29 cellular contexts compared by ENCODE assay signal in genomic region chr9:133301253-133302230, GRCh38. TPM values are rescaled to one million over a fixed set of nuclear protein-coding genes. Genes with fewer than 3 reads are reported as not detected.
"Had no signal": no experiment of that assay in that cellular context is flagged by ENCODE, and none has a peak within 500 bp of the region (broad histone marks: within the 10 kb centered on the region; RNA-seq: fewer than 3 reads in every experiment).

No MANE protein-coding gene starts in this region.

- H3K4me1 ChIP-seq: breast epithelium had no signal

- H3K4me3 ChIP-seq: breast epithelium, SK-N-MC had no signal

- H3K27ac ChIP-seq: breast epithelium, KMS-11, SK-N-MC had no signal

- H3K4me1 Mint-ChIP-seq: activated B cell treated with CpG ODN at 0.5 μM for 24 hours; activated CD4-positive, alpha-beta T cell treated with anti-CD3 and anti-CD28 coated beads, Interleukin-2, amount 10 ng/mL, durations not matched to agents 24 days and 14 days; activated naive CD4-positive, alpha-beta T cell treated with anti-CD3 and anti-CD28 coated beads, Interleukin-2, amount 10 ng/mL, durations not matched to agents 7 days and 5 days; activated naive CD8-positive, alpha-beta T cell treated with anti-CD3 and anti-CD28 coated beads, Interleukin-2, amount 10 ng/mL, durations not matched to agents 7 days and 5 days; IgD-negative memory B cell; T-cell had no signal

- H3K9me3 Mint-ChIP-seq: activated B cell treated with CpG ODN at 0.5 μM for 24 hours; activated CD4-positive, alpha-beta T cell treated with anti-CD3 and anti-CD28 coated beads, Interleukin-2, amount 10 ng/mL, durations not matched to agents 24 days and 14 days; activated naive CD4-positive, alpha-beta T cell treated with anti-CD3 and anti-CD28 coated beads, Interleukin-2, amount 10 ng/mL, durations not matched to agents 7 days and 5 days; activated naive CD8-positive, alpha-beta T cell treated with anti-CD3 and anti-CD28 coated beads, Interleukin-2, amount 10 ng/mL, durations not matched to agents 7 days and 5 days; activated T-cell treated with anti-CD3 and anti-CD28 coated beads, Interleukin-2, amount 50 U/mL, for 4 hours; IgD-negative memory B cell; T-cell had no signal

- H3K9me3 ChIP-seq: breast epithelium had no signal

- ATAC-seq: activated T-cell treated with anti-CD3 and anti-CD28 coated beads, Interleukin-2, amount 50 U/mL, for 4 hours; Right ventricle myocardium inferior; T-cell had no signal

- H3K36me3 Mint-ChIP-seq: activated naive CD4-positive, alpha-beta T cell treated with anti-CD3 and anti-CD28 coated beads, Interleukin-2, amount 10 ng/mL, durations not matched to agents 7 days and 5 days; activated naive CD8-positive, alpha-beta T cell treated with anti-CD3 and anti-CD28 coated beads, Interleukin-2, amount 10 ng/mL, durations not matched to agents 7 days and 5 days; IgD-negative memory B cell; T-cell had no signal

- H3K27ac Mint-ChIP-seq: activated B cell treated with CpG ODN at 0.5 μM for 24 hours; activated CD4-positive, alpha-beta T cell treated with anti-CD3 and anti-CD28 coated beads, Interleukin-2, amount 10 ng/mL, durations not matched to agents 24 days and 14 days; activated naive CD4-positive, alpha-beta T cell treated with anti-CD3 and anti-CD28 coated beads, Interleukin-2, amount 10 ng/mL, durations not matched to agents 7 days and 5 days; activated naive CD8-positive, alpha-beta T cell treated with anti-CD3 and anti-CD28 coated beads, Interleukin-2, amount 10 ng/mL, durations not matched to agents 7 days and 5 days; IgD-negative memory B cell; T-cell had no signal

- H3K4me3 Mint-ChIP-seq: activated B cell treated with CpG ODN at 0.5 μM for 24 hours; activated CD4-positive, alpha-beta T cell treated with anti-CD3 and anti-CD28 coated beads, Interleukin-2, amount 10 ng/mL, durations not matched to agents 24 days and 14 days; activated naive CD4-positive, alpha-beta T cell treated with anti-CD3 and anti-CD28 coated beads, Interleukin-2, amount 10 ng/mL, durations not matched to agents 7 days and 5 days; activated naive CD8-positive, alpha-beta T cell treated with anti-CD3 and anti-CD28 coated beads, Interleukin-2, amount 10 ng/mL, durations not matched to agents 7 days and 5 days; activated T-cell treated with anti-CD3 and anti-CD28 coated beads, Interleukin-2, amount 50 U/mL, for 4 hours; IgD-negative memory B cell; T-cell had no signal

- DNase-seq: activated B cell treated with CpG ODN at 0.5 μM for 24 hours; activated CD4-positive, alpha-beta T cell treated with anti-CD3 and anti-CD28 coated beads for 1 hour; activated CD4-positive, alpha-beta T cell treated with anti-CD3 and anti-CD28 coated beads, Interleukin-2, amount 10 ng/mL, durations not matched to agents 24 days and 14 days; activated CD4-positive, alpha-beta T cell treated with anti-CD3 and anti-CD28 coated beads, Interleukin-2, amount 50 U/mL, for 48 hours; activated CD8-positive, alpha-beta memory T cell treated with anti-CD3 and anti-CD28 coated beads, Interleukin-2, amount 50 U/mL, for 48 hours; activated gamma-delta T cell treated with Interleukin-2 at 50 U/mL for 16 hours; activated naive CD4-positive, alpha-beta T cell treated with anti-CD3 and anti-CD28 coated beads, Interleukin-2, amount 10 ng/mL, durations not matched to agents 7 days and 5 days; activated naive CD8-positive, alpha-beta T cell treated with anti-CD3 and anti-CD28 coated beads, Interleukin-2, amount 10 ng/mL, durations not matched to agents 7 days and 5 days; activated T-cell treated with anti-CD3 and anti-CD28 coated beads, Interleukin-2, amount 50 U/mL, for 4 hours; aorta; NCI-H1092 treated with DMSO at 0.1 percent for 48 hours; NCI-H1417 treated with DMSO at 0.1 percent for 48 hours; NCI-H1694; NCI-H2029 treated with DMSO at 0.1 percent for 48 hours; NCI-H345; NCI-H510A; NCI-H526 treated with DMSO at 0.1 percent for 48 hours; NCI-H82; T-cell; T-helper 2 cell; T1000 had no signal

- H3K36me3 ChIP-seq: breast epithelium had no signal

RNA-seq across cellular contexts. Expression of gene ABO, which starts 26.5 kb away (rescaled TPM):
- total RNA-seq: activated B cell treated with CpG ODN at 0.5 μM for 24 hours; activated naive CD8-positive, alpha-beta T cell treated with anti-CD3 and anti-CD28 coated beads, Interleukin-2, amount 10 ng/mL, durations not matched to agents 7 days and 5 days; MCF 10A; OCI-LY7; RPMI7951 had no signal
- polyA plus RNA-seq: IgD-negative memory B cell had no signal
